19 cellular contexts compared by ENCODE assay signal in the genomic region with DNA sequence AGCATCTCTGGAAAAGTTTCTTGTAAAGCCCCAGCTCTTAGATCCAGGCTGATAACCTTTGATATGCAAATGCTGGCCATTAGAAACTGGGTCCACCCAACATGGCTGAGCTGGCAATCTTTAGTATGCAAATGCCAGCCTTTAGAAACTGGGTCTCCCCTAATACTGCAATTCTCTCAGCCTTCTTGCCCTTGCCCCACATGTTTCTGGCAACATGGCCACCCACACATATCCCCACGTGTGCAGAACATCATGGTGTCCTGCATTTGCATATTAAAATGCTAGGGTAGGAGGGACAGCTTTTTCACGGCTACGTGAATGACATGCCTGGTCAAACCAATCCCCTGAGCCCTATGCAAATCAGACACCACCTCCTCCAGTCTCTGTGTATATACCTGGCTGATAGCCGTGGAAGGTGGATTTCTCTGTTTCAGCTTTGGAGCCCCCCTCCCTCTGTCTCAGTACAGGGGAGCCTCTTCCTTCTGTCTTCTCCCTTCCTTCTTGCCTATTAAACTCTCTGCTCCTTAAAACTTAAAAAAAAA.
DNase-seq lines count a peak whose midpoint lies in the region; ATAC-seq, FAIRE-seq and TF ChIP-seq lines count a peak whose summit lies in the region.
"Had no signal": no experiment of that assay in that cellular context is flagged by ENCODE, and none has a peak within 500 bp of the region (broad histone marks: within the 10 kb centered on the region; RNA-seq: fewer than 3 reads in every experiment).

No MANE protein-coding gene starts in this region.

- no peak overlapping the region for H2BK15ac ChIP-seq in H1 (ENCODE audit: low read length)

- peak; percentile 45 for FAIRE-seq in H1 (lab: Jason Lieb, UNC)
- FAIRE-seq: GM12878, GM19239, H54 had no signal

- intact Hi-C loops in Calu3 (cut with micrococcal nuclease; ENCODE audit: unreplicated experiment) = no loop called here

- H4K8ac ChIP-seq in H1 (ENCODE audit: extremely low read depth, insufficient read depth, low read length) = no peak overlapping the region

- H4K5ac ChIP-seq in H1 (ENCODE audit: insufficient read length, low read depth, low read length) = no peak overlapping the region

- WGBS in H1 (ENCODE audit: extremely low coverage in 1 of 2, insufficient coverage in 1 of 2, insufficient read length in 1 of 2, insufficient replicate concordance in 2 of 2, low coverage in 1 of 2, low lambda C conversion rate in 2 of 2, missing lambda C conversion rate in 1 of 2), 2 experiments = 74% methylated on average over 4 of the region's 4 CpGs; no CpG with 5 or more reads in 1 of the 2 experiments

- H3K9me3 Mint-ChIP-seq in GM23338 (peaks cover 4% of the 10 kb centered on the region; the same call in 1 of the 3 replicates), Calu3 (ENCODE audit: low read depth, unreplicated experiment) (no peaks in the 10 kb centered on the region)
- H3K9me3 Mint-ChIP-seq in stimulated activated naive B cell treated with anti-CD40 and anti-IgM and Interleukin-4, amounts not matched to agents 10 μg/mL and 1 μg/mL and 100 μg/mL, for 72 hours = peaks cover 0 to 1% of the 10 kb centered on the region in 2 donors

- H3K9ac ChIP-seq in NT2/D1 (ENCODE audit: insufficient read length, low read depth) (no peak overlapping the region), H1 (replicated peaks in 1 of 4; ENCODE audit: extremely low read depth in 1 of 4, low read depth in 3 of 4, low read length in 3 of 4) (no peak overlapping the region)
- H3K9ac ChIP-seq: GM23248 had no signal

- H3K27ac Mint-ChIP-seq in GM23338 (no peak overlapping the region), Calu3 (ENCODE audit: unreplicated experiment) (no peak overlapping the region)
- H3K27ac Mint-ChIP-seq in stimulated activated naive B cell treated with anti-CD40 and anti-IgM and Interleukin-4, amounts not matched to agents 10 μg/mL and 1 μg/mL and 100 μg/mL, for 72 hours = no peak overlapping the region
- H3K27ac Mint-ChIP-seq: CD4-positive, alpha-beta memory T cell had no signal

- peak; percentile 23 for DNase-seq in ELF-1 (ENCODE audit: low read depth, low spot score)
- peak; percentile 52 for DNase-seq in GM23338 (ENCODE audit: low spot score)
- peak; percentile 30 for DNase-seq in NT2/D1 (ENCODE audit: low read depth, low spot score)
- DNase-seq in H1 (ENCODE audit: low read depth in 1 of 2, low spot score in 2 of 2) = peak in 1 of 2 experiments; percentile 7
- no peak for DNase-seq in stimulated activated naive B cell treated with anti-CD40 and anti-IgM and Interleukin-4, amounts not matched to agents 10 μg/mL and 1 μg/mL and 100 μg/mL, for 72 hours
- no peak for DNase-seq in NCI-H2107 (lab: John Stamatoyannopoulos, UW)
- no peak for DNase-seq in activated CD4-positive, alpha-beta T cell treated with anti-CD3 and anti-CD28 coated beads, Interleukin-2, amount 50 U/mL, for 48 hours
- DNase-seq in Calu3 = no peak
- DNase-seq: C1 segment of cervical spinal cord; CD4-positive, alpha-beta memory T cell; COR-L47; DMS153; DND-41; GDM1; GM23248 had no signal

- H3K14ac ChIP-seq in H1 (ENCODE audit: insufficient read length) = no peak overlapping the region

- TF ChIP-seq CTCF in GM23338 (conservative IDR thresholded peaks at IDR 0.05; ENCODE audit: low read depth in 2 of 2) = no peak
- no peak for TF ChIP-seq CTCF in H1 (IDR thresholded peaks at IDR 0.05; ENCODE audit: control extremely low read depth in 1 of 3, insufficient read depth in 1 of 3, low read depth in 1 of 3, low read length in 3 of 3)
- no peak for TF ChIP-seq CTCF in Calu3 (IDR thresholded peaks at IDR 0.05; ENCODE audit: unreplicated experiment)

- H2BK12ac ChIP-seq in H1 (ENCODE audit: low read depth, low read length) = no peak overlapping the region

- POLR2A ChIA-PET in H1 (lab: Charles Lee; ENCODE audit: partially characterized antibody) = no interaction called here

- H3K79me2 ChIP-seq in GM23338 (replicated peaks; ENCODE audit: insufficient read depth) = no peaks in the 10 kb centered on the region
- H3K79me2 ChIP-seq in H1 (ENCODE audit: control insufficient read depth in 1 of 2, insufficient read depth in 2 of 2, low read length in 2 of 2) = no peaks in the 10 kb centered on the region

- CTCF ChIA-PET in H1 (lab: Charles Lee; ENCODE audit: partially characterized antibody) = interaction anchor here (0.5 to 0.7 kb wide), 2 partner anchors 58 to 115 kb away, joined by 4 read pairs; no protein-coding TSS in a partner anchor
- CTCF ChIA-PET in Calu3 (lab: Charles Lee) = no interaction called here

- no TSS peak for BruUV-seq in Calu3 (replicated peaks; lab: Mats Ljungman, UMichigan)

- no peak overlapping the region for H2BK5ac ChIP-seq in H1 (ENCODE audit: low read depth, low read length)

- peak; percentile 65 for ATAC-seq in GM23338
- ATAC-seq in stimulated activated naive B cell treated with anti-CD40 and anti-IgM and Interleukin-4, amounts not matched to agents 10 μg/mL and 1 μg/mL and 100 μg/mL, for 72 hours (replicated peaks) = no peak
- ATAC-seq: GM12878, HCT116 had no signal

- no peak overlapping the region for H3K4ac ChIP-seq in H1 (replicated peaks; ENCODE audit: insufficient read length, low read depth, low read length)

- H3K4me2 ChIP-seq in GM23338 (no peak overlapping the region), H1 (ENCODE audit: insufficient read depth in 1 of 2, low read depth in 2 of 2, low read length in 2 of 2) (no peak overlapping the region; a peak in 1 of 4 replicates)

- H3K56ac ChIP-seq in H1 (replicated peaks; ENCODE audit: insufficient read length, low read depth, low read length) = no peak overlapping the region

- no peaks in the 10 kb centered on the region for H3K79me1 ChIP-seq in H1 (ENCODE audit: low read depth, low read length)

- H3K23me2 ChIP-seq in H1 (ENCODE audit: low read depth, low read length) = no peaks in the 10 kb centered on the region

- no peak overlapping the region for H2BK20ac ChIP-seq in H1 (ENCODE audit: low read length)

- no peaks in the 10 kb centered on the region; the same call in 2 of the 3 replicates for H3K36me3 Mint-ChIP-seq in GM23338 (ENCODE audit: low read depth)
- no peaks in the 10 kb centered on the region for H3K36me3 Mint-ChIP-seq in stimulated activated naive B cell treated with anti-CD40 and anti-IgM and Interleukin-4, amounts not matched to agents 10 μg/mL and 1 μg/mL and 100 μg/mL, for 72 hours
- H3K36me3 Mint-ChIP-seq in Calu3 (ENCODE audit: insufficient read depth, unreplicated experiment) = no peaks in the 10 kb centered on the region
- H3K36me3 Mint-ChIP-seq: CD4-positive, alpha-beta memory T cell had no signal

- H3K9me2 ChIP-seq in GM23338 (ENCODE audit: insufficient read depth) = no peaks in the 10 kb centered on the region

- H3K4me1 Mint-ChIP-seq in GM23338 (peaks cover 12% of the 10 kb centered on the region), Calu3 (ENCODE audit: low read depth, unreplicated experiment) (no peaks in the 10 kb centered on the region)
- no peaks in the 10 kb centered on the region for H3K4me1 Mint-ChIP-seq in stimulated activated naive B cell treated with anti-CD40 and anti-IgM and Interleukin-4, amounts not matched to agents 10 μg/mL and 1 μg/mL and 100 μg/mL, for 72 hours
- H3K4me1 Mint-ChIP-seq: CD4-positive, alpha-beta memory T cell had no signal

- no peaks in the 10 kb centered on the region for H3F3A ChIP-seq in GM23338 (replicated peaks; ENCODE audit: low read depth)

- no peaks in the 10 kb centered on the region for H4K20me1 ChIP-seq in GM23338 (replicated peaks; ENCODE audit: insufficient read depth)
- H4K20me1 ChIP-seq in H1 (replicated peaks in 1 of 2; ENCODE audit: control insufficient read depth in 1 of 2, insufficient read depth in 2 of 2, low read length in 2 of 2) = no peaks in the 10 kb centered on the region

- H3K4me1 ChIP-seq in GM23338 (ENCODE audit: insufficient read depth) = peaks cover 3% of the 10 kb centered on the region; the same call in 1 of the 2 replicates
- no peaks in the 10 kb centered on the region for H3K4me1 ChIP-seq in NT2/D1 (ENCODE audit: insufficient read depth, insufficient read length)
- H3K4me1 ChIP-seq in H1 (replicated peaks in 1 of 4; ENCODE audit: control insufficient read depth in 3 of 4, insufficient read depth in 4 of 4, low read length in 3 of 4) = peaks cover 0 to 3% (median 0%) of the 10 kb centered on the region in 4 experiments; a peak in 1 of 7 replicates

- H3K27me3 ChIP-seq in GM23338 (ENCODE audit: insufficient read depth) (no peaks in the 10 kb centered on the region), NT2/D1 (ENCODE audit: insufficient read depth, insufficient read length) (no peaks in the 10 kb centered on the region), H1 (replicated peaks in 1 of 4; ENCODE audit: control insufficient read depth in 3 of 4, extremely low read depth in 1 of 4, insufficient read depth in 3 of 4, low read length in 3 of 4) (no peaks in the 10 kb centered on the region)

- H3K23ac ChIP-seq in H1 (ENCODE audit: insufficient read length) = no peak overlapping the region

- no peak overlapping the region for H3K4me3 ChIP-seq in GM23338
- H3K4me3 ChIP-seq in NT2/D1 (ENCODE audit: insufficient read length, low read depth) = no peak overlapping the region
- H3K4me3 ChIP-seq in H1 (ENCODE audit: extremely low read depth in 1 of 4, insufficient read depth in 2 of 4, low read depth in 3 of 4, low read length in 4 of 4) = no peak overlapping the region
- H3K4me3 ChIP-seq: GM12878, GM23248 had no signal

- H2BK120ac ChIP-seq in H1 (replicated peaks; ENCODE audit: low read depth, low read length) = no peak overlapping the region

- H4K91ac ChIP-seq in H1 (replicated peaks; ENCODE audit: insufficient read length, low read length) = no peak overlapping the region

- H3K4me3 Mint-ChIP-seq in GM23338 (no peak overlapping the region), Calu3 (ENCODE audit: low read depth, unreplicated experiment) (no peak overlapping the region)
- H3K4me3 Mint-ChIP-seq in stimulated activated naive B cell treated with anti-CD40 and anti-IgM and Interleukin-4, amounts not matched to agents 10 μg/mL and 1 μg/mL and 100 μg/mL, for 72 hours = no peak overlapping the region
- H3K4me3 Mint-ChIP-seq: CD4-positive, alpha-beta memory T cell had no signal

- TF ChIP-seq POLR2A in H1 (IDR thresholded peaks at IDR 0.05; ENCODE audit: control extremely low read depth in 1 of 2, low read depth in 2 of 2, low read length in 2 of 2) = no peak

- no peak overlapping the region for H2AK5ac ChIP-seq in H1 (ENCODE audit: low read depth, low read length)

- no peak overlapping the region; the same call in 1 of the 2 replicates for H3K18ac ChIP-seq in H1 (ENCODE audit: extremely low read depth, low read length)

- H3K9me3 ChIP-seq in NT2/D1 (ENCODE audit: insufficient read depth, low read length) = no peaks in the 10 kb centered on the region
- H3K9me3 ChIP-seq in H1 (ENCODE audit: insufficient read depth in 2 of 2, low read depth in 1 of 2, low read length in 1 of 2) = no peaks in the 10 kb centered on the region

- H3K27ac ChIP-seq in GM23338 (ENCODE audit: low read depth) (no peak overlapping the region), H1 (ENCODE audit: low read depth, low read length) (no peak overlapping the region)
- H3K27ac ChIP-seq: GM23248 had no signal

- no peak overlapping the region for H2AFZ ChIP-seq in GM23338
- no peak overlapping the region for H2AFZ ChIP-seq in H1 (ENCODE audit: low read length)
- H2AFZ ChIP-seq: GM23248 had no signal

- H3K27me3 Mint-ChIP-seq in GM23338 (ENCODE audit: insufficient read depth, low read depth, poor library complexity) = peaks cover 2% of the 10 kb centered on the region
- H3K27me3 Mint-ChIP-seq in stimulated activated naive B cell treated with anti-CD40 and anti-IgM and Interleukin-4, amounts not matched to agents 10 μg/mL and 1 μg/mL and 100 μg/mL, for 72 hours = no peaks in the 10 kb centered on the region
- no peaks in the 10 kb centered on the region for H3K27me3 Mint-ChIP-seq in Calu3 (ENCODE audit: unreplicated experiment)
- H3K27me3 Mint-ChIP-seq: CD4-positive, alpha-beta memory T cell had no signal

- H3K36me3 ChIP-seq in GM23338 (ENCODE audit: insufficient read depth) = no peaks in the 10 kb centered on the region
- no peaks in the 10 kb centered on the region for H3K36me3 ChIP-seq in NT2/D1 (ENCODE audit: insufficient read depth, insufficient read length, low read length)
- H3K36me3 ChIP-seq in H1 (ENCODE audit: control insufficient read depth in 2 of 4, insufficient read depth in 4 of 4, low read length in 3 of 4) = no peaks in the 10 kb centered on the region

- no peak for TF ChIP-seq EP300 in H1 (IDR thresholded peaks at IDR 0.05; ENCODE audit: borderline replicate concordance in 1 of 2, low read depth in 2 of 2, low read length in 2 of 2)

- TF ChIP-seq RAD21 in H1 (IDR thresholded peaks at IDR 0.05 in 1 of 2, conservative IDR thresholded peaks at IDR 0.05 in 1 of 2; ENCODE audit: low read depth in 2 of 2, low read length in 2 of 2) = no peak

Comparison
In these comparisons a context has a peak if more than half of its experiments do, and no peak if none do; other contexts are left out.
1. DNase-seq: peak in ELF-1 (single experiment), GM23338 (single experiment) and NT2/D1 (single experiment); none in stimulated activated naive B cell treated with anti-CD40 and anti-IgM and Interleukin-4, amounts not matched to agents 10 μg/mL and 1 μg/mL and 100 μg/mL, for 72 hours (single experiment), NCI-H2107 (single experiment), activated CD4-positive, alpha-beta T cell treated with anti-CD3 and anti-CD28 coated beads, Interleukin-2, amount 50 U/mL, for 48 hours (0 of 2) and Calu3 (single experiment).